20 cellular contexts compared by ENCODE assay signal in the genomic region with DNA sequence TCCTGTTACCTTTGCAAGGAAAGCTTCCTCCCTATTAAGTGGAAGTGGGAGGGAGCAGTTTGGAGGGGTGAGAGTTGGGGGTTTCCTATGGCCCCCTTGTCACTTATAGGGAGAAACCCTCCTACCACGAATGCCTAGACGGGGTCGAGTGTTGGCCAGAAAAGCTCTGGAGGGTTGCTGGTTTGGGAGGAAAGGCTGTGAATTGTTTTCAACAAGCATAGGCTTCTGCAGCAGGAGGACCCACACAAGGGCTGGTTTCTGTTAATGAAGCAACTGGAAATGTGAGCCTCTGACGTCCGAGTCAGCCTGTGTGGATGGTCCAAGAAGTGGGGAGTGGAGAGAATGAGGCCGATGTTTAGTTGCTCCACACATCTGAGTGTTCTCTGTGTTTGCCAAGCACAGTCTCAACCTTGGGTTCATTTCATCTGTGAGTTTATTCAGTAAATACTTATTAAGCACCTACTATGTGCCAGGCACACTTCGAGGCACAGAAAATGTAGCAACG. TPM values are rescaled to one million over a fixed set of nuclear protein-coding genes. Genes with fewer than 3 reads are reported as not detected.
DNase-seq lines count a peak whose midpoint lies in the region; ATAC-seq and TF ChIP-seq lines count a peak whose summit lies in the region.
"Had no signal": no experiment of that assay in that cellular context is flagged by ENCODE, and none has a peak within 500 bp of the region (broad histone marks: within the 10 kb centered on the region; RNA-seq: fewer than 3 reads in every experiment).

No MANE protein-coding gene starts in this region.

- H2BK120ac ChIP-seq in IMR-90 (ENCODE audit: low read depth, low read length), result no peak overlapping the region

- no peak overlapping the region for H3K14ac ChIP-seq in IMR-90 (replicated peaks; ENCODE audit: low read depth, low read length)

- H4K5ac ChIP-seq in IMR-90 (ENCODE audit: low read depth, low read length), result no peak overlapping the region

- H3K9ac ChIP-seq in IMR-90 (ENCODE audit: low read depth, low read length), result no peak overlapping the region

- H3K4me1 ChIP-seq in IMR-90 (ENCODE audit: control insufficient read depth, insufficient read depth, low read length), result no peaks in the 10 kb centered on the region
- H3K4me1 ChIP-seq: HAP-1 had no signal

- DNase-seq in AG10803 (ENCODE audit: low read depth) (peak; percentile 56), IMR-90 (peak; percentile 35), fibroblast of gingiva (ENCODE audit: low read depth) (peak; percentile 71), left lobe of liver (ENCODE audit: low spot score) (peak; percentile 35), germinal center (ENCODE audit: low spot score) (no peak)
- no peak for DNase-seq in activated naive CD4-positive, alpha-beta T cell treated with Interleukin-2 at 50 U/mL for 16 hours
- DNase-seq: Calu3; CD4-positive, alpha-beta memory T cell; DMS79; NCI-H146; NCI-H2081 treated with DMSO at 0.1 percent for 48 hours; NCI-H345; NCI-H526 treated with DMSO at 0.1 percent for 48 hours; NK-92 treated with Interleukin-12 subunit alpha and Interleukin-12 subunit beta, amount 100 ng/mL, for 24 hours; SHP77 treated with DMSO at 0.1 percent for 48 hours had no signal

- H3K27me3 ChIP-seq in IMR-90 (ENCODE audit: control insufficient read depth, insufficient read depth, low read length), result peaks cover 76% of the 10 kb centered on the region

- H2BK15ac ChIP-seq in IMR-90 (ENCODE audit: low read depth, low read length), result no peak overlapping the region

- H3K9me1 ChIP-seq in IMR-90 (ENCODE audit: insufficient read depth, low read length), result no peaks in the 10 kb centered on the region

- no peak for ATAC-seq in IMR-90 (ENCODE audit: low read depth)
- peak; percentile 30 for ATAC-seq in left lobe of liver
- no peak for ATAC-seq in GM19035 (IDR thresholded peaks at IDR 0.05; ENCODE audit: unreplicated experiment)
- ATAC-seq: SK-N-SH treated with all-trans-retinoic acid at 6 μM for 48 hours had no signal

- H3K79me1 ChIP-seq in IMR-90 (ENCODE audit: low read depth in 1 of 2, low read length in 2 of 2), result no peaks in the 10 kb centered on the region

- POLR2A ChIA-PET in IMR-90 (lab: Charles Lee; ENCODE audit: unreplicated experiment), result no interaction called here

- H3K56ac ChIP-seq in IMR-90 (ENCODE audit: extremely low read depth, insufficient read depth, low read length), result no peak overlapping the region

- H3K4ac ChIP-seq in IMR-90 (ENCODE audit: low read depth, low read length), result no peak overlapping the region

- no peak overlapping the region for H3K27ac ChIP-seq in IMR-90 (ENCODE audit: insufficient read depth, low read length)

- no peak overlapping the region for H4K8ac ChIP-seq in IMR-90 (ENCODE audit: low read depth in 2 of 2, low read length in 2 of 2)

- dilution Hi-C loops in IMR-90 (cut with HindIII; ENCODE audit: low sequenced_read_pairs, unreplicated experiment), result no loop called here

- in situ Hi-C loops in IMR-90 (cut with MboI; ENCODE audit: low sequenced_read_pairs), result no loop called here

- H3K9me3 ChIP-seq in IMR-90 (ENCODE audit: control insufficient read depth, insufficient read depth, low read length), result no peaks in the 10 kb centered on the region; the same call in 1 of the 2 replicates
- H3K9me3 ChIP-seq: HAP-1 had no signal

- TF ChIP-seq POLR2A in IMR-90 (IDR thresholded peaks at IDR 0.05; ENCODE audit: low read depth, low read length), result no peak

- TF ChIP-seq RAD21 in IMR-90 (IDR thresholded peaks at IDR 0.05; ENCODE audit: low read length), result no peak

- H2AK9ac ChIP-seq in IMR-90 (replicated peaks; ENCODE audit: low read depth, low read length, poor library complexity), result no peak overlapping the region

- no peak overlapping the region for H2AK5ac ChIP-seq in IMR-90 (ENCODE audit: low read depth, low read length)

- H3K36me3 ChIP-seq in IMR-90 (ENCODE audit: control insufficient read depth, insufficient read depth, low read length), result no peaks in the 10 kb centered on the region
- H3K36me3 ChIP-seq: HAP-1 had no signal

- no peak overlapping the region for H3K18ac ChIP-seq in IMR-90 (ENCODE audit: low read depth, low read length)

- no peak for TF ChIP-seq CTCF in AG10803 (conservative IDR thresholded peaks at IDR 0.05; ENCODE audit: low read length)
- no peak for TF ChIP-seq CTCF in IMR-90 (conservative IDR thresholded peaks at IDR 0.05; ENCODE audit: low read depth, low read length)

- no TSS peak for BruUV-seq in IMR-90 (replicated peaks; lab: Mats Ljungman, UMichigan)

- H2BK20ac ChIP-seq in IMR-90 (ENCODE audit: low read depth, low read length), result no peak overlapping the region

- no peak overlapping the region for H3K4me3 ChIP-seq in AG10803 (ENCODE audit: low read length)
- no peak overlapping the region for H3K4me3 ChIP-seq in IMR-90 (ENCODE audit: insufficient read depth, low read depth, low read length)
- H3K4me3 ChIP-seq: HAP-1 had no signal

- no CpG with 5 or more reads among the region's 8 CpGs for WGBS in IMR-90 (ENCODE audit: extremely low coverage in 2 of 2, insufficient read length in 1 of 2), 2 experiments

- CTCF ChIA-PET in IMR-90 (lab: Yijun Ruan, JAX), result no interaction called here

- no peak overlapping the region for H3K23ac ChIP-seq in IMR-90 (ENCODE audit: low read depth, low read length)

- H4K91ac ChIP-seq in IMR-90 (ENCODE audit: insufficient read depth, low read depth, low read length), result no peak overlapping the region

- no peaks in the 10 kb centered on the region for H4K20me1 ChIP-seq in IMR-90 (ENCODE audit: insufficient read depth, low read length)

- H3K4me2 ChIP-seq in IMR-90 (ENCODE audit: low read depth, low read length), result no peak overlapping the region

- intact Hi-C loops in IMR-90 (cut with micrococcal nuclease), result loop anchor here (10.0 kb wide), 1 partner anchor 279 kb away; no protein-coding TSS in a partner anchor

- no peak overlapping the region for H2AFZ ChIP-seq in IMR-90 (replicated peaks; ENCODE audit: low read length, poor library complexity)

- no peak overlapping the region for H2BK5ac ChIP-seq in IMR-90 (ENCODE audit: low read depth, low read length, poor library complexity, severe bottlenecking)

TF ChIP-seq in IMR-90, 13 proteins besides CTCF, POLR2A, EP300 and RAD21:
- no peak for TF ChIP-seq RCOR1 (IDR thresholded peaks at IDR 0.05; ENCODE audit: insufficient replicate concordance, low read length)
- TF ChIP-seq BHLHE40 (IDR thresholded peaks at IDR 0.05; ENCODE audit: low read depth, low read length), result no peak
- no peak for TF ChIP-seq MXI1 (IDR thresholded peaks at IDR 0.05; ENCODE audit: borderline replicate concordance, low read depth, low read length)
- TF ChIP-seq, protein P1, sequence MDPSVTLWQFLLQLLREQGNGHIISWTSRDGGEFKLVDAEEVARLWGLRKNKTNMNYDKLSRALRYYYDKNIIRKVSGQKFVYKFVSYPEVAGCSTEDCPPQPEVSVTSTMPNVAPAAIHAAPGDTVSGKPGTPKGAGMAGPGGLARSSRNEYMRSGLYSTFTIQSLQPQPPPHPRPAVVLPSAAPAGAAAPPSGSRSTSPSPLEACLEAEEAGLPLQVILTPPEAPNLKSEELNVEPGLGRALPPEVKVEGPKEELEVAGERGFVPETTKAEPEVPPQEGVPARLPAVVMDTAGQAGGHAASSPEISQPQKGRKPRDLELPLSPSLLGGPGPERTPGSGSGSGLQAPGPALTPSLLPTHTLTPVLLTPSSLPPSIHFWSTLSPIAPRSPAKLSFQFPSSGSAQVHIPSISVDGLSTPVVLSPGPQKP (IDR thresholded peaks at IDR 0.05; ENCODE audit: borderline replicate concordance, low read depth, low read length), result no peak
- no peak for TF ChIP-seq CHD1 (IDR thresholded peaks at IDR 0.05; ENCODE audit: low read depth, low read length)
- TF ChIP-seq MAZ (IDR thresholded peaks at IDR 0.05; ENCODE audit: borderline replicate concordance, low read depth, low read length), result no peak
- no peak for TF ChIP-seq MAFK (IDR thresholded peaks at IDR 0.05; ENCODE audit: low read depth, low read length)
- TF ChIP-seq NFE2L2 (IDR thresholded peaks at IDR 0.05; ENCODE audit: low read depth, low read length), result no peak
- no peak for TF ChIP-seq RFX5 (IDR thresholded peaks at IDR 0.05; ENCODE audit: low read depth, low read length)
- no peak for TF ChIP-seq CEBPB (IDR thresholded peaks at IDR 0.05; ENCODE audit: low read depth, low read length)
- no peak for TF ChIP-seq SMC3 (IDR thresholded peaks at IDR 0.05; ENCODE audit: low read depth, low read length)
- no peak for TF ChIP-seq FOS (IDR thresholded peaks at IDR 0.05; ENCODE audit: low read depth, low read length)

RNA-seq across cellular contexts. Expression of a gene that starts 37.3 kb away (rescaled TPM):
- not detected in 2 replicates for total RNA-seq in IMR-90 (2012; rRNA removed)
- not detected in 2 replicates for polyA plus RNA-seq in IMR-90 (2012; rRNA removed)
- polyA plus RNA-seq in IMR-90 (2012; cell fraction: cytosol; rRNA removed), result not detected in 2 replicates
- not detected in 2 replicates for polyA plus RNA-seq in IMR-90 (2012; cell fraction: nucleus; rRNA removed; ENCODE audit: low replicate concordance)
- total RNA-seq in left lobe of liver, result not detected
- total RNA-seq: Calu3; CD4-positive, alpha-beta memory T cell; HT-29; OCI-LY7 had no signal
- polyA plus RNA-seq: CD4-positive, alpha-beta memory T cell had no signal

Comparison
In these comparisons a context has a peak if more than half of its experiments do, and no peak if none do; other contexts are left out.
1. DNase-seq: peak in AG10803 (single experiment), IMR-90 (single experiment), fibroblast of gingiva (single experiment) and left lobe of liver (single experiment); none in activated naive CD4-positive, alpha-beta T cell treated with Interleukin-2 at 50 U/mL for 16 hours (single experiment) and germinal center (single experiment).